In the genomic region with DNA sequence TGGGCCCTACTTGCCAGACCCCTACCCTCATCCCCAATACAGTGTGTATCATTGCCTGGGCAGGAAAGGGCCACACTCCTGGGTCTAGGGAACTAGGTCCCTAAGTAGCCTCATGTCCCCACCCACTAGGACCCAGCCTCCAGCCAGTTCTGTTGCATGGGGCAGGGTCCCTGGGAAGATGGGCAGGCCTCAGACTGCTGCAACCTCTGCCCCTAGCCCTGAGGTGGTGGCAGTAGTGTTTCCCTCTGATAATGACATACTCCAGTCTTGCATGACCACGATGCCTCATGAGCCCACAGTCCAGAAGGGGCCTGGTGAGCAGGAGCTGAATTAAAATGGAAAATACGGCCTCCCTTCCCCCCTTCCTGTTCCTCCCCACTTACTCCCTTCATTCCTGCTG, we compare ENCODE assay signal across 17 cellular contexts. TPM values are rescaled to one million over a fixed set of nuclear protein-coding genes. Genes with fewer than 3 reads are reported as not detected.
"Had no signal": no experiment of that assay in that cellular context is flagged by ENCODE, and none has a peak within 500 bp of the region (broad histone marks: within the 10 kb centered on the region; RNA-seq: fewer than 3 reads in every experiment).

No MANE protein-coding gene starts in this region.

- ATAC-seq: activated T-cell treated with anti-CD3 and anti-CD28 coated beads, Interleukin-2, amount 50 U/mL, for 4 hours; gastroesophageal sphincter; naive thymus-derived CD4-positive, alpha-beta T cell; stimulated activated naive CD8-positive, alpha-beta T cell treated with anti-CD3 and anti-CD28 coated beads, Interleukin-15, amount 100 ng/mL, for 72 hours had no signal

- H3K27ac ChIP-seq: ascending aorta, esophagus muscularis mucosa, gastroesophageal sphincter, heart right ventricle, neutrophil, testis had no signal

- DNase-seq: activated CD4-positive, alpha-beta memory T cell treated with anti-CD3 and anti-CD28 coated beads, Interleukin-2, amount 10 ng/mL, durations not matched to agents 7 days and 5 days; activated CD4-positive, alpha-beta T cell treated with anti-CD3 and anti-CD28 coated beads for 48 hours; activated CD4-positive, CD25-positive, alpha-beta regulatory T cell; activated T-cell treated with anti-CD3 and anti-CD28 coated beads, Interleukin-2, amount 50 U/mL, for 4 hours; cerebellar nuclear complex; effector CD4-positive, alpha-beta T cell; heart right ventricle; kidney glomerular epithelial cell; naive thymus-derived CD4-positive, alpha-beta T cell; posterior cingulate gyrus; stimulated activated naive CD8-positive, alpha-beta T cell treated with anti-CD3 and anti-CD28 coated beads, Interleukin-15, amount 100 ng/mL, for 72 hours; testis had no signal

- H3K4me3 ChIP-seq: ascending aorta, esophagus muscularis mucosa, gastroesophageal sphincter, heart right ventricle, testis had no signal

- H3K4me1 ChIP-seq: ascending aorta, testis had no signal

- H3K9me3 ChIP-seq: neutrophil, testis had no signal

RNA-seq across cellular contexts. Expression of gene SCRT2, which starts 35.9 kb away (rescaled TPM):
- polyA plus RNA-seq: heart right ventricle; liver; naive thymus-derived CD4-positive, alpha-beta T cell had no signal

RNA-seq across cellular contexts. Expression of gene SLC52A3, which starts 56.8 kb away (rescaled TPM):
- polyA plus RNA-seq: naive thymus-derived CD4-positive, alpha-beta T cell had no signal
